22 cellular contexts compared by ENCODE assay signal in genomic region chr2:73977466-73977865, GRCh38. TPM values are rescaled to one million over a fixed set of nuclear protein-coding genes. Genes with fewer than 3 reads are reported as not detected.
DNase-seq lines count a peak whose midpoint lies in the region; ATAC-seq, FAIRE-seq and TF ChIP-seq lines count a peak whose summit lies in the region.
"Had no signal": no experiment of that assay in that cellular context is flagged by ENCODE, and none has a peak within 500 bp of the region (broad histone marks: within the 10 kb centered on the region; RNA-seq: fewer than 3 reads in every experiment).

No MANE protein-coding gene starts in this region.

- peak overlapping the region; percentile 18 for H3K4me3 Mint-ChIP-seq in activated naive CD8-positive, alpha-beta T cell
- H3K4me3 Mint-ChIP-seq in activated naive CD8-positive, alpha-beta T cell treated with anti-CD3 and anti-CD28 coated beads, Interleukin-2, amount 50 U/mL, for 24 hours, result no peak overlapping the region
- peak overlapping the region; percentile 16 to 41 for H3K4me3 Mint-ChIP-seq in stimulated activated naive CD8-positive, alpha-beta T cell treated with anti-CD3 and anti-CD28 coated beads, Interleukin-15, amount 100 ng/mL, for 72 hours
- no peak overlapping the region for H3K4me3 Mint-ChIP-seq in MCF 10A (ENCODE audit: unreplicated experiment)
- no peak overlapping the region for H3K4me3 Mint-ChIP-seq in HFFc6
- H3K4me3 Mint-ChIP-seq: GM23338 had no signal

- H3K4me2 ChIP-seq in Loucy (ENCODE audit: low read depth, low read length, poor library complexity, severe bottlenecking) (peak overlapping the region; percentile 19), K562 (ENCODE audit: insufficient read depth, low read length) (no peak overlapping the region)
- H3K4me2 ChIP-seq: A549, GM23338 had no signal

- H3K36me3 ChIP-seq in Loucy (ENCODE audit: insufficient read depth, low read length) (no peaks in the 10 kb centered on the region), K562 (ENCODE audit: control insufficient read depth, insufficient read depth, low read length) (peaks cover 2% of the 10 kb centered on the region; the same call in 1 of the 3 replicates)

- TF ChIP-seq EP300 in K562 (IDR thresholded peaks at IDR 0.05; ENCODE audit: low read length), result no peak

- H3F3A ChIP-seq in Loucy (ENCODE audit: low read depth), result peaks cover 7% of the 10 kb centered on the region; the same call in 1 of the 2 replicates

- no peaks in the 10 kb centered on the region for H3K27me3 ChIP-seq in Loucy (ENCODE audit: insufficient read depth, low read length, poor library complexity, severe bottlenecking)
- no peaks in the 10 kb centered on the region for H3K27me3 ChIP-seq in K562 (ENCODE audit: control insufficient read depth in 2 of 2, insufficient read depth in 2 of 2, low read length in 2 of 2)

- in situ Hi-C loops in K562 (cut with MboI), result no loop called here

- H3K27ac Mint-ChIP-seq in activated naive CD8-positive, alpha-beta T cell, result peak overlapping the region; percentile 79
- no peak overlapping the region for H3K27ac Mint-ChIP-seq in activated naive CD8-positive, alpha-beta T cell treated with anti-CD3 and anti-CD28 coated beads, Interleukin-2, amount 50 U/mL, for 24 hours
- H3K27ac Mint-ChIP-seq in stimulated activated naive CD8-positive, alpha-beta T cell treated with anti-CD3 and anti-CD28 coated beads, Interleukin-15, amount 100 ng/mL, for 72 hours, result no peak overlapping the region
- H3K27ac Mint-ChIP-seq in MCF 10A (ENCODE audit: low read depth, unreplicated experiment), result no peak overlapping the region
- no peak overlapping the region for H3K27ac Mint-ChIP-seq in HFFc6
- H3K27ac Mint-ChIP-seq: GM23338 had no signal

- 67% methylated on average over 2 of the region's 2 CpGs for whole genome bisulfite sequencing in K562 (ENCODE audit: insufficient coverage, low coverage, missing lambda C conversion rate)

- H3K36me3 Mint-ChIP-seq in activated naive CD8-positive, alpha-beta T cell, result no peaks in the 10 kb centered on the region
- no peaks in the 10 kb centered on the region for H3K36me3 Mint-ChIP-seq in activated naive CD8-positive, alpha-beta T cell treated with anti-CD3 and anti-CD28 coated beads, Interleukin-2, amount 50 U/mL, for 24 hours (ENCODE audit: low read depth)
- H3K36me3 Mint-ChIP-seq in MCF 10A (ENCODE audit: insufficient read depth, unreplicated experiment), result no peaks in the 10 kb centered on the region
- H3K36me3 Mint-ChIP-seq in HFFc6 (ENCODE audit: low read depth), result no peaks in the 10 kb centered on the region

- H3K4me1 ChIP-seq in Loucy (ENCODE audit: insufficient read depth, low read length, poor library complexity, severe bottlenecking), result peaks cover 76% of the 10 kb centered on the region
- peaks cover 30 to 40% of the 10 kb centered on the region in 2 experiments; a peak in 4 of 5 replicates for H3K4me1 ChIP-seq in K562 (replicated peaks in 1 of 2; ENCODE audit: control insufficient read depth in 2 of 2, insufficient read depth in 2 of 2, low read length in 2 of 2)

- no peaks in the 10 kb centered on the region for H3K27me3 Mint-ChIP-seq in activated naive CD8-positive, alpha-beta T cell
- H3K27me3 Mint-ChIP-seq in activated naive CD8-positive, alpha-beta T cell treated with anti-CD3 and anti-CD28 coated beads, Interleukin-2, amount 50 U/mL, for 24 hours, result no peaks in the 10 kb centered on the region
- H3K27me3 Mint-ChIP-seq in stimulated activated naive CD8-positive, alpha-beta T cell treated with anti-CD3 and anti-CD28 coated beads, Interleukin-15, amount 100 ng/mL, for 72 hours, result no peaks in the 10 kb centered on the region
- H3K27me3 Mint-ChIP-seq in MCF 10A (ENCODE audit: insufficient read depth, unreplicated experiment) (no peaks in the 10 kb centered on the region), HFFc6 (ENCODE audit: insufficient read depth) (peaks cover 4% of the 10 kb centered on the region; the same call in 1 of the 2 replicates)

- POLR2A ChIA-PET in K562 (lab: Yijun Ruan, JAX) (interaction anchor here (1.7 kb wide), 1 partner anchor 12 kb away, joined by 6 read pairs; no protein-coding TSS in a partner anchor), MCF 10A (lab: Yijun Ruan, JAX) (no interaction called here)

- CTCF ChIA-PET in K562 (lab: Yijun Ruan, JAX; ENCODE audit: low intra/inter-chr PET ratio), result no interaction called here
- CTCF ChIA-PET in MCF 10A (lab: Yijun Ruan, JAX), result no interaction called here

- H3K4me3 ChIP-seq in Loucy (ENCODE audit: low read length, poor library complexity, severe bottlenecking), result no peak overlapping the region
- no peak overlapping the region for H3K4me3 ChIP-seq in K562
- H3K4me3 ChIP-seq: A549, GM23338 had no signal

- H3K9me3 ChIP-seq in Loucy (ENCODE audit: insufficient read depth, low read depth, low read length), result no peaks in the 10 kb centered on the region
- no peaks in the 10 kb centered on the region for H3K9me3 ChIP-seq in K562 (replicated peaks; ENCODE audit: control insufficient read depth, insufficient read depth, low read depth, low read length)
- H3K9me3 ChIP-seq: A549 had no signal

- no peak for TF ChIP-seq RAD21 in K562 (CRISPR knock-in tag; conservative IDR thresholded peaks at IDR 0.05 in 1 of 2, IDR thresholded peaks at IDR 0.05 in 1 of 2)

- TF ChIP-seq CTCF in Loucy (conservative IDR thresholded peaks at IDR 0.05; ENCODE audit: low read length), result no peak
- TF ChIP-seq CTCF in K562 (IDR thresholded peaks at IDR 0.05 in 2 of 3, conservative IDR thresholded peaks at IDR 0.05 in 1 of 3; ENCODE audit: insufficient read depth in 2 of 3, low read depth in 1 of 3, low read length in 3 of 3), result no peak
- TF ChIP-seq CTCF in MCF 10A (IDR thresholded peaks at IDR 0.05; ENCODE audit: unreplicated experiment), result no peak
- no peak for TF ChIP-seq CTCF in HFFc6 (IDR thresholded peaks at IDR 0.05)

- H3K9me1 ChIP-seq in K562 (ENCODE audit: control insufficient read depth, insufficient read depth, low read length), result no peaks in the 10 kb centered on the region

- DNase-seq in activated naive CD8-positive, alpha-beta T cell treated with anti-CD3 and anti-CD28 coated beads, Interleukin-2, amount 50 U/mL, for 24 hours, result no peak
- DNase-seq in K562 (ENCODE audit: extremely low read depth in 1 of 4, low spot score in 3 of 4) (no peak), MCF 10A (ENCODE audit: unreplicated experiment) (no peak), HFFc6 (no peak)
- DNase-seq in stimulated activated naive CD8-positive, alpha-beta T cell treated with anti-CD3 and anti-CD28 coated beads, Interleukin-15, amount 100 ng/mL, for 72 hours, result no peak
- DNase-seq: DMS79 treated with DMSO at 0.1 percent for 48 hours, NCI-H1092, NCI-H146, NCI-H2081, NCI-H748 treated with DMSO at 0.1 percent for 48 hours, OCI-M1, SHP77 treated with DMSO at 0.1 percent for 48 hours had no signal

- H3K9me2 ChIP-seq in Loucy (replicated peaks; ENCODE audit: low read depth, low read length), result no peaks in the 10 kb centered on the region

- H4K20me1 ChIP-seq in Loucy (ENCODE audit: insufficient read depth, low read length, poor library complexity, severe bottlenecking) (no peaks in the 10 kb centered on the region), K562 (replicated peaks; ENCODE audit: control insufficient read depth, insufficient read depth, low read length) (no peaks in the 10 kb centered on the region)

- H3K79me2 ChIP-seq in Loucy (ENCODE audit: insufficient read depth, low read length) (peaks cover 39% of the 10 kb centered on the region; the same call in 1 of the 2 replicates), K562 (ENCODE audit: control insufficient read depth, insufficient read depth, low read length) (peaks cover 18% of the 10 kb centered on the region; the same call in 1 of the 3 replicates)

- ATAC-seq in activated naive CD8-positive, alpha-beta T cell treated with anti-CD3 and anti-CD28 coated beads, Interleukin-2, amount 50 U/mL, for 24 hours, result no peak
- ATAC-seq in K562, result no peak
- no peak for ATAC-seq in stimulated activated naive CD8-positive, alpha-beta T cell treated with anti-CD3 and anti-CD28 coated beads, Interleukin-15, amount 100 ng/mL, for 72 hours
- ATAC-seq in GM18505 (IDR thresholded peaks at IDR 0.05; ENCODE audit: unreplicated experiment), result no peak
- ATAC-seq: A549, GM23338, HCT116 had no signal

- H2AFZ ChIP-seq in Loucy (ENCODE audit: low read length), result no peak overlapping the region
- no peak overlapping the region for H2AFZ ChIP-seq in K562 (ENCODE audit: low read depth, low read length)
- H2AFZ ChIP-seq: GM23338 had no signal

- no peaks in the 10 kb centered on the region for H3K9me3 Mint-ChIP-seq in activated naive CD8-positive, alpha-beta T cell (ENCODE audit: low read depth)
- no peaks in the 10 kb centered on the region for H3K9me3 Mint-ChIP-seq in activated naive CD8-positive, alpha-beta T cell treated with anti-CD3 and anti-CD28 coated beads, Interleukin-2, amount 50 U/mL, for 24 hours
- H3K9me3 Mint-ChIP-seq in stimulated activated naive CD8-positive, alpha-beta T cell treated with anti-CD3 and anti-CD28 coated beads, Interleukin-15, amount 100 ng/mL, for 72 hours, result no peaks in the 10 kb centered on the region
- H3K9me3 Mint-ChIP-seq in MCF 10A (ENCODE audit: unreplicated experiment) (no peaks in the 10 kb centered on the region), HFFc6 (no peaks in the 10 kb centered on the region)
- H3K9me3 Mint-ChIP-seq: GM23338 had no signal

- H3K27ac ChIP-seq in K562 (ENCODE audit: extremely low read depth, low read depth, low read length), result no peak overlapping the region
- H3K27ac ChIP-seq: A549, HL-60 had no signal

- intact Hi-C loops in K562 (cut with micrococcal nuclease) (no loop called here), MCF 10A (cut with micrococcal nuclease) (no loop called here)

- H3K9ac ChIP-seq in Loucy (ENCODE audit: low read depth, low read length, poor library complexity, severe bottlenecking) (no peak overlapping the region), K562 (ENCODE audit: insufficient read depth in 1 of 2, low read depth in 2 of 2, low read length in 2 of 2) (no peak overlapping the region; a peak in 1 of 4 replicates)

- FAIRE-seq in K562 (lab: Jason Lieb, UNC), result no peak
- FAIRE-seq: A549, D721Med, GM18507, HTR-8/SVneo had no signal

- H3K4me1 Mint-ChIP-seq in activated naive CD8-positive, alpha-beta T cell (ENCODE audit: low read depth), result peaks cover 81% of the 10 kb centered on the region
- H3K4me1 Mint-ChIP-seq in activated naive CD8-positive, alpha-beta T cell treated with anti-CD3 and anti-CD28 coated beads, Interleukin-2, amount 50 U/mL, for 24 hours, result peaks cover 66% of the 10 kb centered on the region
- peaks cover 84% of the 10 kb centered on the region for H3K4me1 Mint-ChIP-seq in stimulated activated naive CD8-positive, alpha-beta T cell treated with anti-CD3 and anti-CD28 coated beads, Interleukin-15, amount 100 ng/mL, for 72 hours
- H3K4me1 Mint-ChIP-seq in MCF 10A (ENCODE audit: insufficient read depth, unreplicated experiment), result peaks cover 31% of the 10 kb centered on the region
- peaks cover 39% of the 10 kb centered on the region for H3K4me1 Mint-ChIP-seq in HFFc6 (ENCODE audit: low read depth)

- BruUV-seq in K562 (replicated peaks; lab: Mats Ljungman, UMichigan), result no TSS peak
- no TSS peak for BruUV-seq in MCF 10A (replicated peaks; lab: Mats Ljungman, UMichigan)

- TF ChIP-seq POLR2A in K562 (conservative IDR thresholded peaks at IDR 0.05), result no peak
- TF ChIP-seq POLR2A in GM18505 (IDR thresholded peaks at IDR 0.05; ENCODE audit: borderline replicate concordance, extremely low read depth, insufficient read depth, insufficient read length), result no peak

RNA-seq across cellular contexts. Expression of gene TET3, which starts 7.2 kb away (rescaled TPM):
- 24.7 and 26.6 TPM in 2 replicates for total RNA-seq in K562 (2011; cell fraction: chromatin; rRNA removed; ENCODE audit: low replicate concordance)
- total RNA-seq in K562 (2011; cell fraction: nucleolus; rRNA removed), result 14.5 and 15.1 TPM in 2 replicates
- total RNA-seq in K562 (2011; cell fraction: nucleoplasm; rRNA removed), result 20.1 and 32.4 TPM in 2 replicates
- total RNA-seq in K562 (2014; rRNA removed) (4.9 and 7.1 TPM in 2 replicates), K562 (2014; rRNA removed; fragmentation: Illumina TruSeq; extraction: Trizol) (5.4 and 5.6 TPM in 2 replicates), K562 (2015; rRNA removed; fragmentation: Illumina TruSeq; extraction: Trizol) (6.3 and 6.4 TPM in 2 replicates), K562 (2021) (15.5 and 16.3 TPM in 2 replicates), MCF 10A (2022) (15.0 and 17.5 TPM in 2 replicates)
- polyA plus RNA-seq in K562 (2011; rRNA removed) (3.2 and 5.2 TPM in 2 replicates), K562 (2014; fragmentation: Illumina TruSeq; extraction: Trizol) (8.7 and 9.0 TPM in 2 replicates), K562 (2014; fragmentation: Nextera tagmentation; extraction: Ambion mirVana) (under 1 TPM; 0.35 to 0.58 TPM), K562 (2014; rRNA removed) (5.3 and 5.5 TPM in 2 replicates)
- polyA plus RNA-seq in K562 (2011; cell fraction: cytosol; rRNA removed), result 3.0 and 3.4 TPM in 2 replicates
- polyA plus RNA-seq in K562 (2011; cell fraction: nucleus; rRNA removed), result 7.8 and 14.6 TPM in 2 replicates
- polyA plus RNA-seq in K562 (2012), result 6.3 and 6.6 TPM in 2 replicates
- 6.5 and 10.2 TPM in 2 replicates for polyA minus RNA-seq in K562 (2011; rRNA and poly(A)+ RNA removed)
- polyA minus RNA-seq in K562 (2011; cell fraction: cytosol; rRNA and poly(A)+ RNA removed), result 10.4 and 12.0 TPM in 2 replicates
- 5.7 and 7.3 TPM in 2 replicates for polyA minus RNA-seq in K562 (2011; cell fraction: nucleus; rRNA and poly(A)+ RNA removed)
- 1 to 10 TPM; 3.2 to 3.7 (median 3.4) TPM for total RNA-seq in HFFc6 (2021; fragmentation: NEBNext Ultra II Directional; extraction: Animal tissue kit (Norgen Biotek cat#: 25700))

RNA-seq across cellular contexts. Expression of gene DGUOK, which starts 50.8 kb away (rescaled TPM):
- total RNA-seq in K562 (2011; cell fraction: chromatin; rRNA removed; ENCODE audit: low replicate concordance), result 33.8 and 38.3 TPM in 2 replicates
- total RNA-seq in K562 (2011; cell fraction: nucleolus; rRNA removed), result 33.5 and 37.1 TPM in 2 replicates
- total RNA-seq in K562 (2011; cell fraction: nucleoplasm; rRNA removed), result 36.7 and 58.4 TPM in 2 replicates
- total RNA-seq in K562 (2014; rRNA removed), result 67.0 and 68.4 TPM in 2 replicates
- total RNA-seq in K562 (2014; rRNA removed; fragmentation: Illumina TruSeq; extraction: Trizol), result 79.0 and 87.6 TPM in 2 replicates
- total RNA-seq in K562 (2015; rRNA removed; fragmentation: Illumina TruSeq; extraction: Trizol), result 83.4 and 91.1 TPM in 2 replicates
- 91.7 and 92.5 TPM in 2 replicates for total RNA-seq in K562 (2021)
- 129 and 170 TPM in 2 replicates for polyA plus RNA-seq in K562 (2011; rRNA removed)
- polyA plus RNA-seq in K562 (2011; cell fraction: cytosol; rRNA removed), result 125 and 156 TPM in 2 replicates
- polyA plus RNA-seq in K562 (2011; cell fraction: nucleus; rRNA removed), result 64.6 and 74.4 TPM in 2 replicates
- polyA plus RNA-seq in K562 (2012), result 79.1 and 122 TPM in 2 replicates
- polyA plus RNA-seq in K562 (2014; fragmentation: Illumina TruSeq; extraction: Trizol), result 139 and 147 TPM in 2 replicates
- polyA plus RNA-seq in K562 (2014; fragmentation: Nextera tagmentation; extraction: Ambion mirVana), result 100 to 1,000 TPM; 258 to 288 TPM
- 126 and 140 TPM in 2 replicates for polyA plus RNA-seq in K562 (2014; rRNA removed)
- 33.3 and 40.1 TPM in 2 replicates for polyA minus RNA-seq in K562 (2011; rRNA and poly(A)+ RNA removed)
- polyA minus RNA-seq in K562 (2011; cell fraction: cytosol; rRNA and poly(A)+ RNA removed), result 25.8 and 39.5 TPM in 2 replicates
- 28.5 and 30.0 TPM in 2 replicates for polyA minus RNA-seq in K562 (2011; cell fraction: nucleus; rRNA and poly(A)+ RNA removed)
- 74.4 and 92.3 TPM in 2 replicates for total RNA-seq in MCF 10A (2022)
- 10 to 100 TPM; 63.2 to 73.3 (median 69.3) TPM for total RNA-seq in HFFc6 (2021; fragmentation: NEBNext Ultra II Directional; extraction: Animal tissue kit (Norgen Biotek cat#: 25700))

Comparison
In these comparisons a context has a peak if more than half of its experiments do, and no peak if none do; other contexts are left out.
1. H3K4me3 Mint-ChIP-seq: peak in activated naive CD8-positive, alpha-beta T cell (single experiment) and stimulated activated naive CD8-positive, alpha-beta T cell treated with anti-CD3 and anti-CD28 coated beads, Interleukin-15, amount 100 ng/mL, for 72 hours (2 of 2); none in activated naive CD8-positive, alpha-beta T cell treated with anti-CD3 and anti-CD28 coated beads, Interleukin-2, amount 50 U/mL, for 24 hours (single experiment), MCF 10A (single experiment) and HFFc6 (single experiment).